ENCODE assay signal across 9 cellular contexts in the genomic region with DNA sequence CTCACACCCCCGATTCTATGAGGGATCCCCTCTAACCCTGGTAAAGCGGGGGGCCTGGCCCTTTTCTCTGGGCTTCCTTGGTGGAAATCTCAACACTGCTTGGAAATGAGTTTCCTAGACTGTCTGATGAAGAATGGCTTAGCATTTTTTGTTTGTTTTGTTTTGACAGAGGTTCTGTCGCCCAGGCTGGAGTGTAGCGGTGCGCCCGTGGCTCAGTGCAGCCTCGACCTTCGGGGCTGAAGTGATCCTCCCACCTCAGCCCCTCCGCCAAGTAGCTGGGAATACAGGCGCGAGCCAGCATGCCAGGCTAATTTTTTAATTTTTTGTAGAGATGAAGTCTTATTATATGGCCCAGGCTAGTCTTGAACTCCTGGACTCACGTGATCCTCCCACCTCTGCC. TPM values are rescaled to one million over a fixed set of nuclear protein-coding genes. Genes with fewer than 3 reads are reported as not detected.
A peak's percentile ranks its signal among the peaks of the same experiment; 100 is the strongest.
DNase-seq lines count a peak whose midpoint lies in the region; ATAC-seq, FAIRE-seq and TF ChIP-seq lines count a peak whose summit lies in the region.
"Had no signal": no experiment of that assay in that cellular context is flagged by ENCODE, and none has a peak within 500 bp of the region (broad histone marks: within the 10 kb centered on the region; RNA-seq: fewer than 3 reads in every experiment).

No MANE protein-coding gene starts in this region.

- peak overlapping the region; percentile 87 to 92 for H3K27ac ChIP-seq in coronary artery

- peaks cover 60% of the 10 kb centered on the region for H3K4me1 Mint-ChIP-seq in stimulated activated naive CD8-positive, alpha-beta T cell treated with anti-CD3 and anti-CD28 coated beads, Interleukin-15, Interleukin-2, amounts not matched to agents 100 ng/mL and 50 ng/mL, for 24 hours (ENCODE audit: low read depth)
- peaks cover 27 to 57% (median 37%) of the 10 kb centered on the region in 3 donors for H3K4me1 Mint-ChIP-seq in naive B cell

- intact Hi-C loops in posterior cingulate gyrus (cut with DNase I) = no loop called here

- peak overlapping the region; percentile 80 for H3K4me3 ChIP-seq in coronary artery

- H3K9me3 Mint-ChIP-seq in stimulated activated naive CD8-positive, alpha-beta T cell treated with anti-CD3 and anti-CD28 coated beads, Interleukin-15, Interleukin-2, amounts not matched to agents 100 ng/mL and 50 ng/mL, for 24 hours = no peaks in the 10 kb centered on the region
- peaks cover 0 to 9% (median 4%) of the 10 kb centered on the region in 7 donors for H3K9me3 Mint-ChIP-seq in naive B cell

- no peaks in the 10 kb centered on the region for H3K36me3 Mint-ChIP-seq in stimulated activated naive CD8-positive, alpha-beta T cell treated with anti-CD3 and anti-CD28 coated beads, Interleukin-15, Interleukin-2, amounts not matched to agents 100 ng/mL and 50 ng/mL, for 24 hours (ENCODE audit: low read depth)
- no peaks in the 10 kb centered on the region for H3K36me3 Mint-ChIP-seq in naive B cell

- FAIRE-seq in D721Med (lab: Jason Lieb, UNC) = no peak

- DNase-seq in stimulated activated naive CD8-positive, alpha-beta T cell treated with anti-CD3 and anti-CD28 coated beads, Interleukin-15, Interleukin-2, amounts not matched to agents 100 U/mL and 50 U/mL, for 24 hours = no peak
- DNase-seq in coronary artery (ENCODE audit: low spot score) (no peak), naive B cell (no peak), D721Med (ENCODE audit: insufficient read length, low spot score) (no peak), posterior cingulate gyrus (no peak)
- no peak for DNase-seq in activated effector memory CD4-positive, alpha-beta T cell treated with anti-CD3 and anti-CD28 coated beads, Interleukin-2, amount 50 U/mL, for 16 hours
- DNase-seq: EL had no signal

- H3K4me3 Mint-ChIP-seq in stimulated activated naive CD8-positive, alpha-beta T cell treated with anti-CD3 and anti-CD28 coated beads, Interleukin-15, Interleukin-2, amounts not matched to agents 100 ng/mL and 50 ng/mL, for 24 hours = peak overlapping the region; percentile 92
- peak overlapping the region; percentile 86 to 96 (median 92) for H3K4me3 Mint-ChIP-seq in naive B cell

- TF ChIP-seq CTCF in coronary artery (IDR thresholded peaks at IDR 0.05) = no peak
- no peak for TF ChIP-seq CTCF in D721Med (IDR thresholded peaks at IDR 0.05; ENCODE audit: insufficient read depth, missing control alignments)

- H3K27me3 Mint-ChIP-seq in stimulated activated naive CD8-positive, alpha-beta T cell treated with anti-CD3 and anti-CD28 coated beads, Interleukin-15, Interleukin-2, amounts not matched to agents 100 ng/mL and 50 ng/mL, for 24 hours = no peaks in the 10 kb centered on the region
- H3K27me3 Mint-ChIP-seq in naive B cell = peaks cover 0 to 16% (median 0%) of the 10 kb centered on the region in 3 donors

- ATAC-seq in stimulated activated naive CD8-positive, alpha-beta T cell treated with anti-CD3 and anti-CD28 coated beads, Interleukin-15, Interleukin-2, amounts not matched to agents 100 U/mL and 50 U/mL, for 24 hours = no peak
- ATAC-seq in naive B cell (ENCODE audit: low read depth in 2 of 2) = no peak
- ATAC-seq in GM21381 (IDR thresholded peaks at IDR 0.05; ENCODE audit: unreplicated experiment) = no peak

- H3K27ac Mint-ChIP-seq in stimulated activated naive CD8-positive, alpha-beta T cell treated with anti-CD3 and anti-CD28 coated beads, Interleukin-15, Interleukin-2, amounts not matched to agents 100 ng/mL and 50 ng/mL, for 24 hours = no peak overlapping the region
- peak overlapping the region in 3 of 6 donors; percentile 44 to 92 (median 44) for H3K27ac Mint-ChIP-seq in naive B cell

RNA-seq across cellular contexts. Expression of a gene that starts 30.3 kb away (rescaled TPM):
- polyA plus RNA-seq in naive B cell (ENCODE audit: low read depth in 6 of 6) = 10 to 100 TPM in 1 of 6 donors, 1 to 10 TPM in 4, under 1 TPM in 1; 0.60 to 16.6 (median 7.4) TPM
